In the genomic region with DNA sequence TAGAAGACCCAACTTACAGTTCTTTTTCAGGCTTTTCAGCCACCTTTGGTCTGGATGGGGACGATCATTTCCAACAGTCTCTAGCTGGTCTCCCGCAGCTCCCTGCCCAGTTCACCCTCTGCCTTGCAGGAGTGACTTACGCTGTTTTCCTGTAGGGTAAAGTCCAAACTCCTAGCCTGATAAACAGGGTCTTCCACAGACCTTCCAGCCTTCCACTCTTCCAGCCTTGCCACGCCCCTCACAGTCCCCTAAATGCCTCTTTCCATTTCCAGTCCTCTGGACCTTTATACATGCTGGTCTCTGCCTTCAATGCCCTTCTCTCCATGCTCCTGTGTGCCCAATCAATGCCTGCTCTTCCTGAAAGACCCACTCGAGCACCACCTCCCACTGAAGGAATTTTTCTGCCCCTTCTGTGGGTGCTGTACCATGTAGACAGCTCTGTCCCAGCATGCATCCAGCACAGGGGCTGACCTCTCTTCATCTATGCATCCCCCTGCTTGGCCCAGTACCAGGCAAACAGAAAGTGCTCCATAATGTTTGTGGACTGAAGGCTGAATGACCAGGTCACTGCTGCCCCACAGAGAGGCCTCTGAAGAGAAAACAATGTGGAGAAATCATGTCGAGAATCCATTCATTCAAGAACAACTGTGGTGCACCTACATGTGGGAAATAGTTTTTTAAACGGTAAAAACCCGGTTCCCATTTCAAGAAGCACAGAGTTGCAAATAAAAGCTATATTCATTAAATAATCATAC, we compare ENCODE assay signal across 26 cellular contexts.
"Had no signal": no experiment of that assay in that cellular context is flagged by ENCODE, and none has a peak within 500 bp of the region (broad histone marks: within the 10 kb centered on the region; RNA-seq: fewer than 3 reads in every experiment).

No MANE protein-coding gene starts in this region.

- H3K4me3 ChIP-seq: coronary artery, lower lobe of right lung, prostate gland, right atrium auricular region, testis, tibial artery had no signal

- H3K9me3 ChIP-seq: lower lobe of right lung, neutrophil, prostate gland, right atrium auricular region, testis, tibial artery had no signal

- DNase-seq: central memory CD4-positive, alpha-beta T cell; dermis blood vessel endothelial cell; effector memory CD8-positive, alpha-beta T cell; head of caudate nucleus; left cardiac atrium; left ventricle myocardium superior; lower lobe of right lung; naive B cell; stimulated activated CD4-positive, alpha-beta T cell treated with anti-CD3 and anti-CD28 coated beads, Interleukin-2, amount 100 ng/mL, for 24 hours; stimulated activated CD4-positive, alpha-beta T cell treated with anti-CD3 and anti-CD28 coated beads, Interleukin-4, amount 100 ng/mL, for 24 hours; stimulated activated naive CD8-positive, alpha-beta T cell treated with anti-CD3 and anti-CD28 coated beads, Interleukin-15, Interleukin-2, amounts not matched to agents 100 U/mL and 50 U/mL, for 24 hours; substantia nigra; testis; tibial artery had no signal

- H3K27me3 ChIP-seq: right atrium auricular region, testis, tibial artery had no signal

- H3K27ac Mint-ChIP-seq: effector memory CD8-positive, alpha-beta T cell; natural killer cell treated with Interleukin-12 subunit alpha and Interleukin-12 subunit beta and Interleukin-15 and Interleukin-18, amount 100 ng/mL, for 72 hours; stimulated activated effector memory CD8-positive, alpha-beta T cell treated with anti-CD3 and anti-CD28 coated beads, Interleukin-12 subunit alpha, Interleukin-12 subunit beta, amount 100 ng/mL, for 72 hours; type B pancreatic cell had no signal

- ATAC-seq: effector memory CD8-positive, alpha-beta T cell; left cardiac atrium; left ventricle myocardium superior; lower lobe of right lung; natural killer cell treated with Interleukin-12 subunit alpha and Interleukin-12 subunit beta and Interleukin-15 and Interleukin-18, amount 100 ng/mL, for 72 hours; sciatic nerve; stimulated activated effector memory CD8-positive, alpha-beta T cell treated with anti-CD3 and anti-CD28 coated beads, Interleukin-12 subunit alpha, Interleukin-12 subunit beta, amount 100 ng/mL, for 72 hours; stimulated activated naive CD8-positive, alpha-beta T cell treated with anti-CD3 and anti-CD28 coated beads, Interleukin-15, Interleukin-2, amounts not matched to agents 100 U/mL and 50 U/mL, for 24 hours had no signal

- H3K4me3 Mint-ChIP-seq: effector memory CD8-positive, alpha-beta T cell; naive B cell; natural killer cell treated with Interleukin-12 subunit alpha and Interleukin-12 subunit beta and Interleukin-15 and Interleukin-18, amount 100 ng/mL, for 72 hours; neural crest cell; stimulated activated effector memory CD8-positive, alpha-beta T cell treated with anti-CD3 and anti-CD28 coated beads, Interleukin-12 subunit alpha, Interleukin-12 subunit beta, amount 100 ng/mL, for 72 hours; type B pancreatic cell had no signal

- H3K4me1 ChIP-seq: lower lobe of right lung, parathyroid adenoma, prostate gland had no signal

- H3K36me3 Mint-ChIP-seq: naive B cell; natural killer cell treated with Interleukin-12 subunit alpha and Interleukin-12 subunit beta and Interleukin-15 and Interleukin-18, amount 100 ng/mL, for 72 hours; stimulated activated effector memory CD8-positive, alpha-beta T cell treated with anti-CD3 and anti-CD28 coated beads, Interleukin-12 subunit alpha, Interleukin-12 subunit beta, amount 100 ng/mL, for 72 hours had no signal

- H3K36me3 ChIP-seq: lower lobe of right lung, neutrophil, prostate gland, right atrium auricular region, tibial artery had no signal

- FAIRE-seq: endometrium, frontal cortex had no signal

- H3K9me3 Mint-ChIP-seq: effector memory CD8-positive, alpha-beta T cell; naive B cell; natural killer cell treated with Interleukin-12 subunit alpha and Interleukin-12 subunit beta and Interleukin-15 and Interleukin-18, amount 100 ng/mL, for 72 hours; neural crest cell; stimulated activated effector memory CD8-positive, alpha-beta T cell treated with anti-CD3 and anti-CD28 coated beads, Interleukin-12 subunit alpha, Interleukin-12 subunit beta, amount 100 ng/mL, for 72 hours; type B pancreatic cell had no signal
